In the genomic region with DNA sequence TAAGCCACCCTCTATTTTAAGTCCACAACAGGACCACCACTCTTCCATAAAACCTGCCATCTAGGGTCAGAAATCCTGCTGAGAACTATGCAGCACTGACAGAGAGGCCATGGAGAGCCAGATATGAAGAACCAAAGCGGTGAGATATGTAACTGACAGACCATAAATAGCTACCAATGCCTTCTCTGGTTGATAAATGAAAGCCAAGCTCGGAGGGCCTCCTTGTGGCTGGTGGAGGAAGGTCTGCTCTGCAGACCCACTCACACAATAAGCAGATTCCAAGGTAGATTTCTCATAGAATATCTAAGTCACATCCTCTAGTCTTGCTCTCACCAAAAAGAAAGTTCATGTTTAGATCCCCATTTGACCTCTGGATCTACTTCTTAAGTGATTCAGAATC, we compare ENCODE assay signal across 8 cellular contexts. TPM values are rescaled to one million over a fixed set of nuclear protein-coding genes. Genes with fewer than 3 reads are reported as not detected.
A peak's percentile ranks its signal among the peaks of the same experiment; 100 is the strongest.
DNase-seq lines count a peak whose midpoint lies in the region; ATAC-seq, FAIRE-seq and TF ChIP-seq lines count a peak whose summit lies in the region.

No MANE protein-coding gene starts in this region.

- peaks cover 2% of the 10 kb centered on the region for H3K27me3 Mint-ChIP-seq in endothelial cell (ENCODE audit: unreplicated experiment)
- no peaks in the 10 kb centered on the region for H3K27me3 Mint-ChIP-seq in naive thymus-derived CD8-positive, alpha-beta T cell
- H3K27me3 Mint-ChIP-seq in CD8-positive, alpha-beta T cell (ENCODE audit: low read depth): no peaks in the 10 kb centered on the region

- H3K9me3 ChIP-seq in CD8-positive, alpha-beta T cell (ENCODE audit: low read length): no peaks in the 10 kb centered on the region

- FAIRE-seq in D721Med (lab: Jason Lieb, UNC) (no peak), GM19239 (lab: Jason Lieb, UNC) (peak; percentile 58)

- H3K36me3 ChIP-seq in CD8-positive, alpha-beta T cell (ENCODE audit: insufficient read depth, low read length): peaks cover 20% of the 10 kb centered on the region

- H3K27ac Mint-ChIP-seq in endothelial cell (ENCODE audit: unreplicated experiment): no peak overlapping the region
- H3K27ac Mint-ChIP-seq in naive thymus-derived CD8-positive, alpha-beta T cell: no peak overlapping the region
- H3K27ac Mint-ChIP-seq in CD8-positive, alpha-beta T cell: no peak overlapping the region

- no peaks in the 10 kb centered on the region for H3K27me3 ChIP-seq in CD8-positive, alpha-beta T cell (ENCODE audit: insufficient read depth, low read length)

- POLR2A ChIA-PET in naive thymus-derived CD8-positive, alpha-beta T cell (lab: Charles Lee): no interaction called here
- POLR2A ChIA-PET in CD8-positive, alpha-beta T cell (lab: Charles Lee): no interaction called here

- peaks cover 9% of the 10 kb centered on the region for H3K4me1 Mint-ChIP-seq in endothelial cell (ENCODE audit: unreplicated experiment)
- peaks cover 8 to 45% (median 27%) of the 10 kb centered on the region in 4 donors for H3K4me1 Mint-ChIP-seq in naive thymus-derived CD8-positive, alpha-beta T cell
- peaks cover 31% of the 10 kb centered on the region for H3K4me1 Mint-ChIP-seq in CD8-positive, alpha-beta T cell (ENCODE audit: low read depth)

- DNase-seq in D721Med (ENCODE audit: insufficient read length, low spot score) (no peak), GM19239 (ENCODE audit: insufficient read length, low spot score) (peak; percentile 22), OCI-M2 (lab: John Stamatoyannopoulos, UW; ENCODE audit: unreplicated experiment) (peak; percentile 16), endothelial cell (ENCODE audit: low spot score) (peak; percentile 53), HPDE6-E6E7 (ENCODE audit: extremely low spot score) (no peak)
- DNase-seq in naive thymus-derived CD8-positive, alpha-beta T cell: no peak
- no peak for DNase-seq in CD8-positive, alpha-beta T cell

- peak; percentile 53 for TF ChIP-seq CTCF in D721Med (IDR thresholded peaks at IDR 0.05; ENCODE audit: insufficient read depth, missing control alignments)
- peak; percentile 70 for TF ChIP-seq CTCF in endothelial cell (IDR thresholded peaks at IDR 0.05; ENCODE audit: unreplicated experiment)
- no peak for TF ChIP-seq CTCF in CD8-positive, alpha-beta T cell (IDR thresholded peaks at IDR 0.05)

- no peak overlapping the region for H3K4me3 ChIP-seq in CD8-positive, alpha-beta T cell (ENCODE audit: low read depth, low read length)

- intact Hi-C loops in CD8-positive, alpha-beta T cell (cut with DNase I, micrococcal nuclease): loop anchor here (2.0 to 10.0 kb wide), 4 partner anchors 86 to 1487 kb away; a partner anchor contains a TSS

- H3K36me3 Mint-ChIP-seq in endothelial cell (ENCODE audit: low read depth, unreplicated experiment): peaks cover 9% of the 10 kb centered on the region
- peaks cover 8 to 53% (median 14%) of the 10 kb centered on the region in 3 donors for H3K36me3 Mint-ChIP-seq in naive thymus-derived CD8-positive, alpha-beta T cell
- H3K36me3 Mint-ChIP-seq in CD8-positive, alpha-beta T cell: peaks cover 48% of the 10 kb centered on the region

- H3K4me3 Mint-ChIP-seq in endothelial cell (ENCODE audit: unreplicated experiment): no peak overlapping the region
- H3K4me3 Mint-ChIP-seq in naive thymus-derived CD8-positive, alpha-beta T cell: no peak overlapping the region
- no peak overlapping the region for H3K4me3 Mint-ChIP-seq in CD8-positive, alpha-beta T cell

- H3K27ac ChIP-seq in CD8-positive, alpha-beta T cell (ENCODE audit: low read depth, low read length): no peak overlapping the region

- CTCF ChIA-PET in CD8-positive, alpha-beta T cell (lab: Charles Lee): interaction anchor here (1.0 to 4.6 kb wide), 23 partner anchors 8 to 356 kb away, joined by 3 to 58 read pairs (median 8); no protein-coding TSS in a partner anchor

- no peaks in the 10 kb centered on the region for H3K9me3 Mint-ChIP-seq in endothelial cell (ENCODE audit: unreplicated experiment)
- H3K9me3 Mint-ChIP-seq in naive thymus-derived CD8-positive, alpha-beta T cell: no peaks in the 10 kb centered on the region
- no peaks in the 10 kb centered on the region for H3K9me3 Mint-ChIP-seq in CD8-positive, alpha-beta T cell

- H3K4me1 ChIP-seq in CD8-positive, alpha-beta T cell (ENCODE audit: insufficient read depth, low read length): no peaks in the 10 kb centered on the region

- ATAC-seq in HG03521 (IDR thresholded peaks at IDR 0.05; ENCODE audit: unreplicated experiment): peak; percentile 72
- peak; percentile 25 to 50 for ATAC-seq in naive thymus-derived CD8-positive, alpha-beta T cell
- ATAC-seq in CD8-positive, alpha-beta T cell: no peak

RNA-seq across cellular contexts. Expression of a gene that starts 38.9 kb away (rescaled TPM):
- 60.4 TPM for total RNA-seq in endothelial cell (ENCODE audit: unreplicated experiment)
- 10 to 100 TPM; 57.2 to 59.2 TPM for total RNA-seq in naive thymus-derived CD8-positive, alpha-beta T cell
- 10 to 100 TPM in 1 of 3 donors, 1 to 10 TPM in 2; 6.3 to 15.6 (median 9.6) TPM for polyA plus RNA-seq in naive thymus-derived CD8-positive, alpha-beta T cell
- 10 to 100 TPM; 63.6 to 64.7 TPM for total RNA-seq in CD8-positive, alpha-beta T cell

Comparison
In these comparisons a context has a peak if more than half of its experiments do, and no peak if none do; other contexts are left out.
1. DNase-seq: peak in GM19239 (single experiment), OCI-M2 (single experiment) and endothelial cell (single experiment); none in D721Med (single experiment), naive thymus-derived CD8-positive, alpha-beta T cell (0 of 10), CD8-positive, alpha-beta T cell (0 of 7) and HPDE6-E6E7 (single experiment).